Comparison of ENCODE assay signal across 1 cellular context in the genomic region with DNA sequence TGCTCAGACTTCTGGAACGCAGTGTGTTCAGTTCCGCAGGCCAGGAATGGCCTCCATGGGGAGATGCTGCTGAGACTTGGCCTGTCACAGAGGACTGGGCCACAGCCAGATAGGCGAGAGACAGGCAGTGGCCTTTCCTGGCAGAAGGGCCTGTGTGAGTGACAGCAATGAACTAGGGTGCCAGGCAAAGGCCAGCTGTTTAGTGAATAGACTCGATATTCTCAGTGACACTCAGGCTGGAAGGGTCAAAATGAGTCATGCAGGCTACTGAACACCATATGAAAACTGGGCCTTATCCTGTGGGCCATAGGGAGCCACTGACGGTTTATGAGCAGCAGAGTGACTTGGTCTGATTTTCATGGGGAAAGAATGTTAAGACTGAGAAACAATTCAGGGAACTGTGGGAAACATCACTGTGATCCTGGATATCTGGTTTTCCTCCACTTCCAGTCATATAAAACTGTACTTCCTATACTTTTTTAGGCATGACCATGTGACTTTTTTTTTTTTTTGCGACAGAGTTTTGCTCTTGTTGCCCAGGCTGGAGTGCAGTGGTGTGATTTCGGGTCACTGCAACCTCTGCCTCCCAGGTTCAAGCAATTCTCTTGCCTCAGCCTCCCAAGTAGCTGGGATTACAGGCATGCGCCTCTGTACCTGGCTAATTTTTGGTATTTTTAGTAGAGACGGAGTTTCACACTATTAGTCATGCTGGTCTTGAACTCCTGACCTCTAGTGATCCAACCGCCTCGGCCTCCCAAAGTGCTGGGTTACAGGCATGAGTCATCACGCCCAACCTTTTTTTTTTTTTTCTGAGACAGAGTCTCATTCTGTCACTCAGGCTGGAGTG.
A peak's percentile ranks its signal among the peaks of the same experiment; 100 is the strongest.
TF ChIP-seq lines count a peak whose summit lies in the region.

No MANE protein-coding gene starts in this region.

TF ChIP-seq in HepG2, 621 proteins besides CTCF, POLR2A, EP300 and RAD21 (continued from another document and continues in another):
- no peak for TF ChIP-seq ZNF446 (CRISPR knock-in tag; IDR thresholded peaks at IDR 0.05)
- no peak for TF ChIP-seq ZNF552 (CRISPR knock-in tag; IDR thresholded peaks at IDR 0.05; ENCODE audit: borderline replicate concordance)
- TF ChIP-seq ASH2L (IDR thresholded peaks at IDR 0.05; ENCODE audit: insufficient read length, low read depth, low read length) = peak; percentile 43
- TF ChIP-seq CCAR2 (optimal IDR thresholded peaks at IDR 0.05; ENCODE audit: low read depth, low read length) = no peak
- TF ChIP-seq HCFC1 (IDR thresholded peaks at IDR 0.05; ENCODE audit: low read depth, low read length) = no peak
- TF ChIP-seq IRF2 (CRISPR knock-in tag; IDR thresholded peaks at IDR 0.05) = 0 out of 2 replicates have a peak, but pooled peaks have one; percentile 17
- TF ChIP-seq MXI1 (IDR thresholded peaks at IDR 0.05; ENCODE audit: borderline replicate concordance, low read depth, low read length) = peak; percentile 44; the same call in 1 of the 3 replicates
- TF ChIP-seq SIN3B (IDR thresholded peaks at IDR 0.05; ENCODE audit: low read length) = no peak
- no peak for TF ChIP-seq ZFP90 (CRISPR knock-in tag; IDR thresholded peaks at IDR 0.05; ENCODE audit: borderline replicate concordance)
- TF ChIP-seq EEA1 (CRISPR knock-in tag; IDR thresholded peaks at IDR 0.05; ENCODE audit: borderline replicate concordance) = no peak
- TF ChIP-seq TOPORS (CRISPR knock-in tag; IDR thresholded peaks at IDR 0.05) = no peak
- TF ChIP-seq, protein P1, sequence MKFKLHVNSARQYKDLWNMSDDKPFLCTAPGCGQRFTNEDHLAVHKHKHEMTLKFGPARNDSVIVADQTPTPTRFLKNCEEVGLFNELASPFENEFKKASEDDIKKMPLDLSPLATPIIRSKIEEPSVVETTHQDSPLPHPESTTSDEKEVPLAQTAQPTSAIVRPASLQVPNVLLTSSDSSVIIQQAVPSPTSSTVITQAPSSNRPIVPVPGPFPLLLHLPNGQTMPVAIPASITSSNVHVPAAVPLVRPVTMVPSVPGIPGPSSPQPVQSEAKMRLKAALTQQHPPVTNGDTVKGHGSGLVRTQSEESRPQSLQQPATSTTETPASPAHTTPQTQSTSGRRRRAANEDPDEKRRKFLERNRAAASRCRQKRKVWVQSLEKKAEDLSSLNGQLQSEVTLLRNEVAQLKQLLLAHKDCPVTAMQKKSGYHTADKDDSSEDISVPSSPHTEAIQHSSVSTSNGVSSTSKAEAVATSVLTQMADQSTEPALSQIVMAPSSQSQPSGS (CRISPR knock-in tag; IDR thresholded peaks at IDR 0.05) = peak; percentile 62; the same call in 1 of the 2 replicates
- TF ChIP-seq ZNF180 (CRISPR knock-in tag; IDR thresholded peaks at IDR 0.05; ENCODE audit: borderline replicate concordance, low read depth) = no peak
- TF ChIP-seq DMAP1 (CRISPR knock-in tag; IDR thresholded peaks at IDR 0.05) = no peak
- TF ChIP-seq ARNT2 (CRISPR knock-in tag; IDR thresholded peaks at IDR 0.05; ENCODE audit: low read depth) = no peak
- no peak for TF ChIP-seq ZNF713 (CRISPR knock-in tag; IDR thresholded peaks at IDR 0.05)
- no peak for TF ChIP-seq SIN3A (IDR thresholded peaks at IDR 0.05; ENCODE audit: borderline replicate concordance, low read depth, low read length)
- TF ChIP-seq ZNF207 (IDR thresholded peaks at IDR 0.05; ENCODE audit: borderline replicate concordance) = no peak
- TF ChIP-seq ZNF607 (CRISPR knock-in tag; IDR thresholded peaks at IDR 0.05; ENCODE audit: borderline replicate concordance) = peak; percentile 41; the same call in 1 of the 2 replicates
- peak; percentile 78; the same call in 1 of the 2 replicates for TF ChIP-seq SIX4 (CRISPR knock-in tag; IDR thresholded peaks at IDR 0.05)
- TF ChIP-seq ZSCAN20 (CRISPR knock-in tag; IDR thresholded peaks at IDR 0.05; ENCODE audit: borderline replicate concordance) = peak; percentile 60; the same call in 1 of the 2 replicates
- TF ChIP-seq CAMTA2 (CRISPR knock-in tag; IDR thresholded peaks at IDR 0.05; ENCODE audit: borderline replicate concordance) = no peak
- TF ChIP-seq NR2F1 (CRISPR knock-in tag; IDR thresholded peaks at IDR 0.05) = peak; percentile 77 to 96
- no peak for TF ChIP-seq FOXA1 (IDR thresholded peaks at IDR 0.05)
- TF ChIP-seq FOXA1 (CRISPR knock-in tag; IDR thresholded peaks at IDR 0.05) = no peak
- no peak for TF ChIP-seq KMT2A (CRISPR knock-in tag; IDR thresholded peaks at IDR 0.05)
- no peak for TF ChIP-seq MTA1 (CRISPR knock-in tag; IDR thresholded peaks at IDR 0.05; ENCODE audit: borderline replicate concordance)
- TF ChIP-seq ZMYM2 (CRISPR knock-in tag; IDR thresholded peaks at IDR 0.05) = no peak; the same call in 1 of the 2 replicates
- TF ChIP-seq ZFP37 (CRISPR knock-in tag; IDR thresholded peaks at IDR 0.05; ENCODE audit: borderline replicate concordance) = no peak
- TF ChIP-seq, protein P2, sequence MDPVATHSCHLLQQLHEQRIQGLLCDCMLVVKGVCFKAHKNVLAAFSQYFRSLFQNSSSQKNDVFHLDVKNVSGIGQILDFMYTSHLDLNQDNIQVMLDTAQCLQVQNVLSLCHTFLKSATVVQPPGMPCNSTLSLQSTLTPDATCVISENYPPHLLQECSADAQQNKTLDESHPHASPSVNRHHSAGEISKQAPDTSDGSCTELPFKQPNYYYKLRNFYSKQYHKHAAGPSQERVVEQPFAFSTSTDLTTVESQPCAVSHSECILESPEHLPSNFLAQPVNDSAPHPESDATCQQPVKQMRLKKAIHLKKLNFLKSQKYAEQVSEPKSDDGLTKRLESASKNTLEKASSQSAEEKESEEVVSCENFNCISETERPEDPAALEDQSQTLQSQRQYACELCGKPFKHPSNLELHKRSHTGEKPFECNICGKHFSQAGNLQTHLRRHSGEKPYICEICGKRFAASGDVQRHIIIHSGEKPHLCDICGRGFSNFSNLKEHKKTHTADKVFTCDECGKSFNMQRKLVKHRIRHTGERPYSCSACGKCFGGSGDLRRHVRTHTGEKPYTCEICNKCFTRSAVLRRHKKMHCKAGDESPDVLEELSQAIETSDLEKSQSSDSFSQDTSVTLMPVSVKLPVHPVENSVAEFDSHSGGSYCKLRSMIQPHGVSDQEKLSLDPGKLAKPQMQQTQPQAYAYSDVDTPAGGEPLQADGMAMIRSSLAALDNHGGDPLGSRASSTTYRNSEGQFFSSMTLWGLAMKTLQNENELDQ (CRISPR knock-in tag; IDR thresholded peaks at IDR 0.05; ENCODE audit: borderline replicate concordance) = no peak
- TF ChIP-seq ATRX (CRISPR knock-in tag; IDR thresholded peaks at IDR 0.05; ENCODE audit: borderline replicate concordance) = no peak
- TF ChIP-seq ZNF12 (CRISPR knock-in tag; IDR thresholded peaks at IDR 0.05) = no peak
- TF ChIP-seq, protein P3, sequence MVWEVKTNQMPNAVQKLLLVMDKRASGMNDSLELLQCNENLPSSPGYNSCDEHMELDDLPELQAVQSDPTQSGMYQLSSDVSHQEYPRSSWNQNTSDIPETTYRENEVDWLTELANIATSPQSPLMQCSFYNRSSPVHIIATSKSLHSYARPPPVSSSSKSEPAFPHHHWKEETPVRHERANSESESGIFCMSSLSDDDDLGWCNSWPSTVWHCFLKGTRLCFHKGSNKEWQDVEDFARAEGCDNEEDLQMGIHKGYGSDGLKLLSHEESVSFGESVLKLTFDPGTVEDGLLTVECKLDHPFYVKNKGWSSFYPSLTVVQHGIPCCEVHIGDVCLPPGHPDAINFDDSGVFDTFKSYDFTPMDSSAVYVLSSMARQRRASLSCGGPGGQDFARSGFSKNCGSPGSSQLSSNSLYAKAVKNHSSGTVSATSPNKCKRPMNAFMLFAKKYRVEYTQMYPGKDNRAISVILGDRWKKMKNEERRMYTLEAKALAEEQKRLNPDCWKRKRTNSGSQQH (CRISPR knock-in tag; IDR thresholded peaks at IDR 0.05; ENCODE audit: low read depth) = no peak
- no peak for TF ChIP-seq SNAPC2 (CRISPR knock-in tag; IDR thresholded peaks at IDR 0.05)
- no peak for TF ChIP-seq NPAS2 (CRISPR knock-in tag; IDR thresholded peaks at IDR 0.05; ENCODE audit: borderline replicate concordance)
- TF ChIP-seq JARID2 (CRISPR knock-in tag; IDR thresholded peaks at IDR 0.05; ENCODE audit: insufficient replicate concordance) = no peak
- no peak for TF ChIP-seq ZSCAN31 (CRISPR knock-in tag; IDR thresholded peaks at IDR 0.05; ENCODE audit: low read depth)
- TF ChIP-seq, protein P4, sequence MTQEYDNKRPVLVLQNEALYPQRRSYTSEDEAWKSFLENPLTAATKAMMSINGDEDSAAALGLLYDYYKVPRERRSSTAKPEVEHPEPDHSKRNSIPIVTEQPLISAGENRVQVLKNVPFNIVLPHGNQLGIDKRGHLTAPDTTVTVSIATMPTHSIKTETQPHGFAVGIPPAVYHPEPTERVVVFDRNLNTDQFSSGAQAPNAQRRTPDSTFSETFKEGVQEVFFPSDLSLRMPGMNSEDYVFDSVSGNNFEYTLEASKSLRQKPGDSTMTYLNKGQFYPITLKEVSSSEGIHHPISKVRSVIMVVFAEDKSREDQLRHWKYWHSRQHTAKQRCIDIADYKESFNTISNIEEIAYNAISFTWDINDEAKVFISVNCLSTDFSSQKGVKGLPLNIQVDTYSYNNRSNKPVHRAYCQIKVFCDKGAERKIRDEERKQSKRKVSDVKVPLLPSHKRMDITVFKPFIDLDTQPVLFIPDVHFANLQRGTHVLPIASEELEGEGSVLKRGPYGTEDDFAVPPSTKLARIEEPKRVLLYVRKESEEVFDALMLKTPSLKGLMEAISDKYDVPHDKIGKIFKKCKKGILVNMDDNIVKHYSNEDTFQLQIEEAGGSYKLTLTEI (CRISPR knock-in tag; conservative IDR thresholded peaks at IDR 0.05) = no peak
- TF ChIP-seq ZNF816 (CRISPR knock-in tag; IDR thresholded peaks at IDR 0.05; ENCODE audit: borderline replicate concordance) = no peak
- TF ChIP-seq, protein P5, sequence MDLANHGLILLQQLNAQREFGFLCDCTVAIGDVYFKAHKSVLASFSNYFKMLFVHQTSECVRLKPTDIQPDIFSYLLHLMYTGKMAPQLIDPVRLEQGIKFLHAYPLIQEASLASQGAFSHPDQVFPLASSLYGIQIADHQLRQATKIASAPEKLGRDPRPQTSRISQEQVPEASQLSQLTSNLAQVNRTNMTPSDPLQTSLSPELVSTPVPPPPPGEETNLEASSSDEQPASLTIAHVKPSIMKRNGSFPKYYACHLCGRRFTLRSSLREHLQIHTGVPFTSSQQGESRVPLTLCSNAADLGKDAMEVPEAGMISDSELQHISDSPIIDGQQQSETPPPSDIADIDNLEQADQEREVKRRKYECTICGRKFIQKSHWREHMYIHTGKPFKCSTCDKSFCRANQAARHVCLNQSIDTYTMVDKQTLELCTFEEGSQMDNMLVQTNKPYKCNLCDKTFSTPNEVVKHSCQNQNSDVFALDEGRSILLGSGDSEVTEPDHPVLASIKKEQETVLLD (CRISPR knock-in tag; IDR thresholded peaks at IDR 0.05; ENCODE audit: low read depth) = no peak
- TF ChIP-seq ZNF773 (CRISPR knock-in tag; IDR thresholded peaks at IDR 0.05; ENCODE audit: borderline replicate concordance) = no peak
- TF ChIP-seq ZNF543 (CRISPR knock-in tag; IDR thresholded peaks at IDR 0.05) = no peak; the same call in 1 of the 2 replicates
- no peak for TF ChIP-seq SP1 (IDR thresholded peaks at IDR 0.05)
- no peak; the same call in 1 of the 2 replicates for TF ChIP-seq SP1 (CRISPR knock-in tag; IDR thresholded peaks at IDR 0.05)
- no peak for TF ChIP-seq ZNF883 (CRISPR knock-in tag; IDR thresholded peaks at IDR 0.05; ENCODE audit: not compliant biosample characterization)
- TF ChIP-seq ZNF7 (CRISPR knock-in tag; IDR thresholded peaks at IDR 0.05) = no peak
- TF ChIP-seq MLLT10 (CRISPR knock-in tag; IDR thresholded peaks at IDR 0.05) = no peak
- no peak for TF ChIP-seq PITX1 (CRISPR knock-in tag; IDR thresholded peaks at IDR 0.05)
- TF ChIP-seq, protein P6, sequence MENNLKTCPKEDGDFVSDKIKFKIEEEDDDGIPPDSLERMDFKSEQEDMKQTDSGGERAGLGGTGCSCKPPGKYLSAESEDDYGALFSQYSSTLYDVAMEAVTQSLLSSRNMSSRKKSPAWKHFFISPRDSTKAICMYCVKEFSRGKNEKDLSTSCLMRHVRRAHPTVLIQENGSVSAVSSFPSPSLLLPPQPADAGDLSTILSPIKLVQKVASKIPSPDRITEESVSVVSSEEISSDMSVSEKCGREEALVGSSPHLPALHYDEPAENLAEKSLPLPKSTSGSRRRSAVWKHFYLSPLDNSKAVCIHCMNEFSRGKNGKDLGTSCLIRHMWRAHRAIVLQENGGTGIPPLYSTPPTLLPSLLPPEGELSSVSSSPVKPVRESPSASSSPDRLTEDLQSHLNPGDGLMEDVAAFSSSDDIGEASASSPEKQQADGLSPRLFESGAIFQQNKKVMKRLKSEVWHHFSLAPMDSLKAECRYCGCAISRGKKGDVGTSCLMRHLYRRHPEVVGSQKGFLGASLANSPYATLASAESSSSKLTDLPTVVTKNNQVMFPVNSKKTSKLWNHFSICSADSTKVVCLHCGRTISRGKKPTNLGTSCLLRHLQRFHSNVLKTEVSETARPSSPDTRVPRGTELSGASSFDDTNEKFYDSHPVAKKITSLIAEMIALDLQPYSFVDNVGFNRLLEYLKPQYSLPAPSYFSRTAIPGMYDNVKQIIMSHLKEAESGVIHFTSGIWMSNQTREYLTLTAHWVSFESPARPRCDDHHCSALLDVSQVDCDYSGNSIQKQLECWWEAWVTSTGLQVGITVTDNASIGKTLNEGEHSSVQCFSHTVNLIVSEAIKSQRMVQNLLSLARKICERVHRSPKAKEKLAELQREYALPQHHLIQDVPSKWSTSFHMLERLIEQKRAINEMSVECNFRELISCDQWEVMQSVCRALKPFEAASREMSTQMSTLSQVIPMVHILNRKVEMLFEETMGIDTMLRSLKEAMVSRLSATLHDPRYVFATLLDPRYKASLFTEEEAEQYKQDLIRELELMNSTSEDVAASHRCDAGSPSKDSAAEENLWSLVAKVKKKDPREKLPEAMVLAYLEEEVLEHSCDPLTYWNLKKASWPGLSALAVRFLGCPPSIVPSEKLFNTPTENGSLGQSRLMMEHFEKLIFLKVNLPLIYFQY (CRISPR knock-in tag; IDR thresholded peaks at IDR 0.05; ENCODE audit: borderline replicate concordance) = no peak
- TF ChIP-seq, protein P7, sequence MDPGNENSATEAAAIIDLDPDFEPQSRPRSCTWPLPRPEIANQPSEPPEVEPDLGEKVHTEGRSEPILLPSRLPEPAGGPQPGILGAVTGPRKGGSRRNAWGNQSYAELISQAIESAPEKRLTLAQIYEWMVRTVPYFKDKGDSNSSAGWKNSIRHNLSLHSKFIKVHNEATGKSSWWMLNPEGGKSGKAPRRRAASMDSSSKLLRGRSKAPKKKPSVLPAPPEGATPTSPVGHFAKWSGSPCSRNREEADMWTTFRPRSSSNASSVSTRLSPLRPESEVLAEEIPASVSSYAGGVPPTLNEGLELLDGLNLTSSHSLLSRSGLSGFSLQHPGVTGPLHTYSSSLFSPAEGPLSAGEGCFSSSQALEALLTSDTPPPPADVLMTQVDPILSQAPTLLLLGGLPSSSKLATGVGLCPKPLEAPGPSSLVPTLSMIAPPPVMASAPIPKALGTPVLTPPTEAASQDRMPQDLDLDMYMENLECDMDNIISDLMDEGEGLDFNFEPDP (CRISPR knock-in tag; conservative IDR thresholded peaks at IDR 0.05) = no peak
- TF ChIP-seq, protein P8, sequence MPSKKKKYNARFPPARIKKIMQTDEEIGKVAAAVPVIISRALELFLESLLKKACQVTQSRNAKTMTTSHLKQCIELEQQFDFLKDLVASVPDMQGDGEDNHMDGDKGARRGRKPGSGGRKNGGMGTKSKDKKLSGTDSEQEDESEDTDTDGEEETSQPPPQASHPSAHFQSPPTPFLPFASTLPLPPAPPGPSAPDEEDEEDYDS (CRISPR knock-in tag; IDR thresholded peaks at IDR 0.05) = no peak
- TF ChIP-seq KLF6 (CRISPR knock-in tag; IDR thresholded peaks at IDR 0.05) = no peak
